30 cellular contexts compared by ENCODE assay signal in the genomic region with DNA sequence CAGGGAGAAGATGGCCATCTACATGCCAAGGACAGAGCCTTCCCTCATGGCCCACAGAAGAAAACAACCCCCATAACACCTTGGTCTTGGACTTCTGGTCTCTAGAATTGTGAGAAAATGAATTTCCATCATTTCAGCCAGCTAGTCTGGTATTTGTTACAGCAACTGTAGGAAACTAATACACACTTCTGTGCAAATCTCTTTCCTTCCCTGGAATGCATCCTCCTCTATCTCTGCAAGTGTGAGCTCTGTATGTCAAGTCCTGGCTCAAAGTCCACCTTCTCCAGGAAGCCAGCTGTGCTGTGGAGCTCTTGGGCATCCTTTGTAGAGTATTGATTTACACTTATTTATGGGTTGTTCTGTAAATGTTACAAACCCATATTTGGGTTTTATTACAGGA.
"Had no signal": no experiment of that assay in that cellular context is flagged by ENCODE, and none has a peak within 500 bp of the region (broad histone marks: within the 10 kb centered on the region; RNA-seq: fewer than 3 reads in every experiment).

No MANE protein-coding gene starts in this region.

- DNase-seq: activated B cell treated with CpG ODN at 0.5 μM for 24 hours; activated CD4-positive, alpha-beta T cell treated with anti-CD3 and anti-CD28 coated beads for 48 hours; activated CD4-positive, alpha-beta T cell treated with anti-CD3 and anti-CD28 coated beads, Interleukin-2, amount 50 U/mL, for 1 hour; activated CD4-positive, alpha-beta T cell treated with anti-CD3 and anti-CD28 coated beads, Interleukin-2, amount 50 U/mL, for 48 hours; activated CD8-positive, alpha-beta memory T cell treated with anti-CD3 and anti-CD28 coated beads for 24 hours; activated CD8-positive, alpha-beta T cell treated with anti-CD3 and anti-CD28 coated beads for 36 hours; activated effector memory CD4-positive, alpha-beta T cell treated with anti-CD3 and anti-CD28 coated beads, Interleukin-2, amount 50 U/mL, for 16 hours; activated naive CD4-positive, alpha-beta T cell treated with anti-CD3 and anti-CD28 coated beads for 36 hours; activated T-cell treated with anti-CD3 and anti-CD28 coated beads, Interleukin-2, amount 50 U/mL, for 4 hours; amniotic stem cell; anterior cingulate cortex; brain microvascular endothelial cell; dorsolateral prefrontal cortex; effector memory CD4-positive, alpha-beta T cell; endodermal cell; foreskin fibroblast; head of caudate nucleus; SW 1271; T-cell; T-helper 9 cell had no signal

- H3K36me3 ChIP-seq: brain microvascular endothelial cell had no signal

- H3K27ac ChIP-seq: brain microvascular endothelial cell, coronary artery, dorsolateral prefrontal cortex had no signal

- H3K27me3 ChIP-seq: brain microvascular endothelial cell had no signal

- FAIRE-seq: astrocyte, frontal cortex had no signal

- H3K27ac Mint-ChIP-seq: activated B cell treated with CpG ODN at 0.5 μM for 24 hours; activated CD8-positive, alpha-beta T cell treated with anti-CD3 and anti-CD28 coated beads for 36 hours; activated naive CD4-positive, alpha-beta T cell treated with anti-CD3 and anti-CD28 coated beads for 36 hours; activated naive CD4-positive, alpha-beta T cell treated with anti-CD3 and anti-CD28 coated beads, Interleukin-2, amount 50 U/mL, for 24 hours; activated T-helper 17 cell treated with anti-CD3 and anti-CD28 coated beads, Interleukin-2, amount 50 U/mL, for 72 hours; dendritic cell treated with granulocyte-macrophage colony-stimulating factor and Interleukin-4, amounts not matched to agents 40 ng/mL and 50 ng/mL, for 4 days; endodermal cell; T-cell; T-helper 1 cell treated with Interleukin-12 subunit alpha and Interleukin-12 subunit beta and Interleukin-4 antibody, amounts not matched to agents 30 μg/mL and 1 μg/mL, for 36 hours had no signal

- H3K4me3 Mint-ChIP-seq: activated B cell treated with CpG ODN at 0.5 μM for 24 hours; activated CD8-positive, alpha-beta T cell treated with anti-CD3 and anti-CD28 coated beads for 36 hours; activated naive CD4-positive, alpha-beta T cell treated with anti-CD3 and anti-CD28 coated beads for 36 hours; activated naive CD4-positive, alpha-beta T cell treated with anti-CD3 and anti-CD28 coated beads, Interleukin-2, amount 50 U/mL, for 24 hours; activated T-cell treated with anti-CD3 and anti-CD28 coated beads, Interleukin-2, amount 50 U/mL, for 4 hours; activated T-helper 17 cell treated with anti-CD3 and anti-CD28 coated beads, Interleukin-2, amount 50 U/mL, for 72 hours; central memory CD8-positive, alpha-beta T cell; dendritic cell treated with granulocyte-macrophage colony-stimulating factor and Interleukin-4, amounts not matched to agents 40 ng/mL and 50 ng/mL, for 4 days; endodermal cell; T-cell; T-helper 1 cell treated with Interleukin-12 subunit alpha and Interleukin-12 subunit beta and Interleukin-4 antibody, amounts not matched to agents 30 μg/mL and 1 μg/mL, for 36 hours had no signal

- H3K36me3 Mint-ChIP-seq: activated naive CD4-positive, alpha-beta T cell treated with anti-CD3 and anti-CD28 coated beads, Interleukin-2, amount 50 U/mL, for 24 hours; T-cell had no signal

- H3K9me3 Mint-ChIP-seq: activated naive CD4-positive, alpha-beta T cell treated with anti-CD3 and anti-CD28 coated beads, Interleukin-2, amount 50 U/mL, for 24 hours; activated T-cell treated with anti-CD3 and anti-CD28 coated beads, Interleukin-2, amount 50 U/mL, for 4 hours; activated T-helper 17 cell treated with anti-CD3 and anti-CD28 coated beads, Interleukin-2, amount 50 U/mL, for 72 hours; central memory CD8-positive, alpha-beta T cell; dendritic cell treated with granulocyte-macrophage colony-stimulating factor and Interleukin-4, amounts not matched to agents 40 ng/mL and 50 ng/mL, for 4 days; endodermal cell had no signal

- H3K4me3 ChIP-seq: coronary artery, dorsolateral prefrontal cortex had no signal

- ATAC-seq: activated CD4-positive, CD25-positive, alpha-beta regulatory T cell treated with anti-CD3 and anti-CD28 coated beads, Interleukin-2, amount 50 U/mL, for 24 hours; activated CD8-positive, alpha-beta T cell treated with anti-CD3 and anti-CD28 coated beads for 36 hours; activated T-cell treated with anti-CD3 and anti-CD28 coated beads, Interleukin-2, amount 50 U/mL, for 4 hours; activated T-helper 17 cell treated with anti-CD3 and anti-CD28 coated beads, Interleukin-2, amount 50 U/mL, for 72 hours; esophagus mucosa; T-cell had no signal
